24 cellular contexts compared by ENCODE assay signal in genomic region chr7:158996214-158997109, GRCh38.
A peak's percentile ranks its signal among the peaks of the same experiment; 100 is the strongest.
DNase-seq lines count a peak whose midpoint lies in the region; ATAC-seq and TF ChIP-seq lines count a peak whose summit lies in the region.
"Had no signal": no experiment of that assay in that cellular context is flagged by ENCODE, and none has a peak within 500 bp of the region (broad histone marks: within the 10 kb centered on the region; RNA-seq: fewer than 3 reads in every experiment).

No MANE protein-coding gene starts in this region.

- TF ChIP-seq POLR2A in esophagus muscularis mucosa (IDR thresholded peaks at IDR 0.05; ENCODE audit: low read depth): no peak

- H2AK5ac ChIP-seq in mesendoderm (ENCODE audit: low read length): no peak overlapping the region

- intact Hi-C loops in heart right ventricle (cut with DNase I): no loop called here
- intact Hi-C loops in left cardiac atrium (cut with DNase I): no loop called here
- intact Hi-C loops in esophagus muscularis mucosa (cut with DNase I): no loop called here
- intact Hi-C loops in upper lobe of right lung (cut with DNase I): no loop called here

- H3K4me1 ChIP-seq in heart right ventricle (peaks cover 0 to 10% (median 0%) of the 10 kb centered on the region in 9 donors), esophagus muscularis mucosa (peaks cover 0 to 10% (median 8%) of the 10 kb centered on the region in 4 donors), mesendoderm (ENCODE audit: control insufficient read depth, low read depth, low read length) (no peaks in the 10 kb centered on the region), upper lobe of right lung (no peaks in the 10 kb centered on the region)
- H3K4me1 ChIP-seq: colonic mucosa, vagina had no signal

- H3K9ac ChIP-seq in mesendoderm (ENCODE audit: low read length): peak overlapping the region; percentile 21

- H3K18ac ChIP-seq in mesendoderm (ENCODE audit: low read length): no peak overlapping the region

- H3K23ac ChIP-seq in mesendoderm (ENCODE audit: low read length): no peak overlapping the region

- H3K79me2 ChIP-seq in mesendoderm (ENCODE audit: control insufficient read depth, insufficient read depth, low read length): no peaks in the 10 kb centered on the region

- no peaks in the 10 kb centered on the region for H3K36me3 ChIP-seq in heart right ventricle
- no peaks in the 10 kb centered on the region for H3K36me3 ChIP-seq in esophagus muscularis mucosa
- no peaks in the 10 kb centered on the region for H3K36me3 ChIP-seq in mesendoderm (ENCODE audit: control insufficient read depth, insufficient read depth, low read length)
- H3K36me3 ChIP-seq in upper lobe of right lung: no peaks in the 10 kb centered on the region
- H3K36me3 ChIP-seq: cardiac muscle cell, colonic mucosa, ovary, vagina had no signal

- no peak overlapping the region for H2BK5ac ChIP-seq in mesendoderm (ENCODE audit: low read length)

- no peak for TF ChIP-seq CTCF in heart right ventricle (IDR thresholded peaks at IDR 0.05)
- no peak for TF ChIP-seq CTCF in esophagus muscularis mucosa (IDR thresholded peaks at IDR 0.05)
- no peak for TF ChIP-seq CTCF in upper lobe of right lung (IDR thresholded peaks at IDR 0.05)

- H3K9me3 ChIP-seq in heart right ventricle (peaks cover 0 to 11% (median 0%) of the 10 kb centered on the region in 11 donors), esophagus muscularis mucosa (peaks cover 0 to 14% (median 3%) of the 10 kb centered on the region in 4 donors), upper lobe of right lung (no peaks in the 10 kb centered on the region)
- H3K9me3 ChIP-seq: colonic mucosa, vagina had no signal

- H4K8ac ChIP-seq in mesendoderm (ENCODE audit: low read depth, low read length): no peak overlapping the region

- H3K27ac ChIP-seq in heart right ventricle (no peak overlapping the region), esophagus muscularis mucosa (replicated peaks in 1 of 4) (no peak overlapping the region), mesendoderm (ENCODE audit: low read depth, low read length) (no peak overlapping the region), upper lobe of right lung (no peak overlapping the region)
- H3K27ac ChIP-seq: cardiac muscle cell, colonic mucosa, ovary, skin epidermis, vagina had no signal

- ATAC-seq in heart right ventricle (peak in 1 of 8 donors; percentile 45), left cardiac atrium (no peak), upper lobe of right lung (no peak), HG03460 (IDR thresholded peaks at IDR 0.05; ENCODE audit: unreplicated experiment) (no peak), HG03095 (IDR thresholded peaks at IDR 0.05; ENCODE audit: unreplicated experiment) (no peak)
- ATAC-seq: activated CD8-positive, alpha-beta T cell treated with anti-CD3 and anti-CD28 coated beads, Interleukin-2, amount 10 ng/mL, durations not matched to agents 7 days and 5 days; PC-3; stimulated activated memory B cell treated with anti-CD40 and anti-IgM and Interleukin-4, amounts not matched to agents 10 μg/mL and 1 μg/mL and 100 μg/mL, for 72 hours had no signal

- peak overlapping the region; percentile 42 for H3K56ac ChIP-seq in mesendoderm (ENCODE audit: low read length)

- no peak overlapping the region for H2BK15ac ChIP-seq in mesendoderm (replicated peaks; ENCODE audit: low read depth)

- H3K4me3 ChIP-seq in heart right ventricle: peak overlapping the region in 6 of 10 donors; percentile 6 to 39 (median 24)
- peak overlapping the region in 3 of 4 donors; percentile 14 to 25 (median 17) for H3K4me3 ChIP-seq in esophagus muscularis mucosa
- no peak overlapping the region for H3K4me3 ChIP-seq in mesendoderm (ENCODE audit: low read length)
- H3K4me3 ChIP-seq in upper lobe of right lung: no peak overlapping the region
- H3K4me3 ChIP-seq: cardiac muscle cell, colonic mucosa, ovary, skin epidermis had no signal

- DNase-seq in heart right ventricle: no peak
- no peak for DNase-seq in left cardiac atrium
- DNase-seq in esophagus muscularis mucosa (ENCODE audit: extremely low spot score): no peak
- DNase-seq in mesendoderm: no peak
- peak; percentile 54 for DNase-seq in upper lobe of right lung
- no peak for DNase-seq in NOMO-1 treated with dmso at 0.1 percent for 144 hours (lab: John Stamatoyannopoulos, UW; ENCODE audit: unreplicated experiment)
- DNase-seq: activated CD4-positive, alpha-beta T cell treated with anti-CD3 and anti-CD28 coated beads for 1 hour; activated CD8-positive, alpha-beta T cell treated with anti-CD3 and anti-CD28 coated beads, Interleukin-2, amount 10 ng/mL, durations not matched to agents 7 days and 5 days; activated T-cell treated with anti-CD3 and anti-CD28 coated beads for 4 hours; CD4-positive, alpha-beta T cell; colonic mucosa; effector CD8-positive, alpha-beta T cell; kidney glomerular epithelial cell; NCI-H1930; NCI-H2171 treated with DMSO at 0.1 percent for 48 hours; ovary; PC-3; SHP77 treated with DMSO at 0.1 percent for 48 hours had no signal

- H2BK120ac ChIP-seq in mesendoderm (ENCODE audit: low read depth, low read length): no peak overlapping the region

- TF ChIP-seq EP300 in esophagus muscularis mucosa (IDR thresholded peaks at IDR 0.05): no peak

- no peak overlapping the region for H3K4ac ChIP-seq in mesendoderm (ENCODE audit: low read depth, low read length)

- H4K5ac ChIP-seq in mesendoderm (ENCODE audit: low read length): no peak overlapping the region

- peak overlapping the region; percentile 15 for H3K4me2 ChIP-seq in mesendoderm (ENCODE audit: low read length)

- H3K27me3 ChIP-seq in heart right ventricle (peaks cover 6 to 61% (median 52%) of the 10 kb centered on the region in 7 donors), esophagus muscularis mucosa (peaks cover 4 to 77% (median 13%) of the 10 kb centered on the region in 4 donors), mesendoderm (ENCODE audit: insufficient read depth, low read length, poor library complexity) (peaks cover 20% of the 10 kb centered on the region), upper lobe of right lung (peaks cover 26% of the 10 kb centered on the region)
- H3K27me3 ChIP-seq: ovary had no signal

- no peaks in the 10 kb centered on the region for H3K79me1 ChIP-seq in mesendoderm (ENCODE audit: low read length)

- WGBS in heart right ventricle, 2 donors: 74% methylated on average over 47 of the region's 47 CpGs
- 68% methylated on average over 43 of the region's 47 CpGs for WGBS in esophagus muscularis mucosa
- no CpG with 5 or more reads among the region's 47 CpGs for WGBS in mesendoderm (ENCODE audit: extremely low coverage, insufficient coverage, low lambda C conversion rate)

Comparison
In these comparisons a context has a peak if more than half of its experiments do, and no peak if none do; other contexts are left out.
1. H3K4me3 ChIP-seq: peak in heart right ventricle (6 of 10) and esophagus muscularis mucosa (3 of 4); none in mesendoderm (single experiment) and upper lobe of right lung (single experiment).